ENCODE assay signal across 8 cellular contexts in the genomic region with DNA sequence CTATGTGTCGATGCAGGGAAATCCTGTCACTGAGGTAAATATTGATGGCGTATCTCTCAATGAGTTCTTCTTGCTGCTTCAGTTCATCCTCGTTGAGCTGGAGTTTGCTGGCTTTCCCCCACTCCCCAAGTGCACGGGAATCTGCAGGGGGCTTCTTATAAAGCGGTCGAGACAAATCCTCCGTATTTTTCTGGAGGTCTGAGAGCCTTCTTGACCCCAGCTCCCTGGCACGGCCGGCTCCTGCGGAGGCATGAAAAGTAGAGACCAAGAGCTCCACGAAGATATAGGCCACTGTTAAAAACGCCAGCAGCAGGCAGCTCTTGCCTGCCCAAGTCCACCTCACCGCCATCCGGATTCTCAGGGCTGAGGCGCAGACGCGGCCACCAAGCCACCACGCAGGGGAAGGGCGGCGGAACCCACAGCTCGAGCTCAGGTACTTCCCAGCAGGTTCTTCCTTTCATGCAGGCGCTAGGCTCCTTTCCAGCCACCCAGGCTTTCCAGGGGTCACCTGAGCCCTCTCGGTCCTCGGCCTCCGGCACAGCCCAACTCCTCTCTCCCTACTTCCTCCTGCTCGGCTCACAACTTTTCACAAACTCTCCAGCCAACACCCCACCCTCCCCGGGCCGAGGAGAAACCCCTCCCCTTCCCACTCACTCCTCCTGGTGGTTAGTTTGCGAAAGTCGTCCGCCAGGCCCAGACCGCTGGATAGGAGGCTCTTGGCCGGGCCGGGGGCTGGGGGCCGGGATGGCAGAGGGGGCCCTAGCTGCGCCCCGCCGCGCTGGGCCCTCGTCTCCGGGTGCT. TPM values are rescaled to one million over a fixed set of nuclear protein-coding genes. Genes with fewer than 3 reads are reported as not detected.
A peak's percentile ranks its signal among the peaks of the same experiment; 100 is the strongest.
DNase-seq lines count a peak whose midpoint lies in the region; ATAC-seq and TF ChIP-seq lines count a peak whose summit lies in the region.

A gene (minus strand): TSS at position 596 of the 801 bp plus-strand sequence. CDS start 247 bp downstream, at position 349.

- peak; percentile 60 for TF ChIP-seq CTCF in fibroblast of mammary gland (conservative IDR thresholded peaks at IDR 0.05; ENCODE audit: control insufficient read depth, insufficient read depth, low read depth, low read length)
- peak; percentile 57 for TF ChIP-seq CTCF in natural killer cell (IDR thresholded peaks at IDR 0.05)

- H3K4me3 ChIP-seq in fibroblast of mammary gland (ENCODE audit: control insufficient read depth, low read depth, low read length), result peak within 1 kb of the TSS; percentile 93

- H3K9me3 Mint-ChIP-seq in natural killer cell, result no peaks in the 10 kb centered on the region

- peak within 1 kb of the TSS; percentile 96 for H3K4me3 Mint-ChIP-seq in natural killer cell

- H3K27me3 Mint-ChIP-seq in natural killer cell (ENCODE audit: low read depth in 2 of 2), result no peaks in the 10 kb centered on the region

- DNase-seq in DMS114 treated with DMSO at 0.1 percent for 48 hours (lab: John Stamatoyannopoulos, UW; ENCODE audit: unreplicated experiment) (peak; percentile 79), HT-29 (ENCODE audit: low spot score) (peak; percentile 92), RKO (ENCODE audit: low spot score) (peak; percentile 81), fibroblast of mammary gland (ENCODE audit: low read depth) (peak; percentile 84), natural killer cell (peak; percentile 65)
- peak; percentile 46 to 58 for DNase-seq in activated T-helper 1 cell treated with anti-CD3 and anti-CD28 coated beads, Interleukin-2, amount 50 U/mL, for 16 hours (ENCODE audit: low read depth in 1 of 2, low spot score in 1 of 2)
- DNase-seq in stimulated activated naive CD4-positive, alpha-beta T cell treated with Interleukin-2 at 50 U/mL for 16 hours (lab: John Stamatoyannopoulos, UW), result peak; percentile 65

- ATAC-seq in GM19468 (IDR thresholded peaks at IDR 0.05; ENCODE audit: extremely low read depth, unreplicated experiment), result peak; percentile 80
- peak; percentile 64 to 81 (median 75) for ATAC-seq in natural killer cell

- peaks cover 42 to 46% of the 10 kb centered on the region in 2 donors for H3K4me1 Mint-ChIP-seq in natural killer cell

- H3K27ac Mint-ChIP-seq in natural killer cell, result peak within 1 kb of the TSS; percentile 86 to 93

- intact Hi-C loops in natural killer cell (cut with micrococcal nuclease), result loop anchor here (1.0 to 5.0 kb wide), 3 partner anchors 55 to 1382 kb away; a partner anchor contains a TSS

- H3K36me3 Mint-ChIP-seq in natural killer cell, result no peaks in the 10 kb centered on the region

RNA-seq across cellular contexts. Expression of the gene that starts here (rescaled TPM):
- total RNA-seq in HT-29 (2014; rRNA removed; shearing (Covaris generic)), result 5.7 and 6.7 TPM in 2 replicates
- 10 to 100 TPM; 14.3 to 19.9 (median 18.7) TPM for total RNA-seq in natural killer cell

Comparison
In these comparisons a context has a peak if more than half of its experiments do, and no peak if none do; other contexts are left out.
1. Peak in every context shown above with its lines: DNase-seq, ATAC-seq and H3K4me3 ChIP-seq.